Comparison of ENCODE assay signal across 28 cellular contexts in the genomic region with DNA sequence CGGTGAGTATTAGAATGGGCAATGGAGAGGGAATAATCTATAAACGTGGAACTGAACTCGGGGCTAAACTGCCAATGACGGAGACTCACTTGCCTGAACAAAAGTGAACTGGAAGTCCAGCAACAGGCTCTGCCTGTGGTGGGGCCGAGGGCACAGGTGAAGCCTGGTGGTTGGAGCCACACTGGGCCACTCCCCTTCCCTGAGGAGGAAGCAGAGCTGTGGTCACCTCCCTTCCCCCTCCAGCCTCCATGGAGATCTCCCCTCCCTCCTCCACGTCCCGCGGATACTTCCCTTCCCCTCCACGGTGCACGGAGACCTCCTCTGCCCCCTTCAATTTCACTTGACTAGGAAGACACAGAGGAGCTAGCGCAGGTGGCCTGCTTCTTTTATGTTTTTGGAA.
"Had no signal": no experiment of that assay in that cellular context is flagged by ENCODE, and none has a peak within 500 bp of the region (broad histone marks: within the 10 kb centered on the region; RNA-seq: fewer than 3 reads in every experiment).

No MANE protein-coding gene starts in this region.

- H3K27me3 ChIP-seq: breast epithelium, ovary, vagina had no signal

- ATAC-seq: activated naive CD8-positive, alpha-beta T cell treated with anti-CD3 and anti-CD28 coated beads, Interleukin-2, amount 50 U/mL, for 24 hours; esophagus mucosa; gastrocnemius medialis; left ventricle myocardium superior; mucosa of descending colon; psoas muscle; right cardiac atrium; stimulated activated naive CD8-positive, alpha-beta T cell treated with anti-CD3 and anti-CD28 coated beads, Interleukin-15, amount 100 ng/mL, for 72 hours had no signal

- H3K4me3 ChIP-seq: breast epithelium, coronary artery, gastrocnemius medialis, mucosa of descending colon, ovary, psoas muscle, suprapubic skin, transverse colon, vagina had no signal

- DNase-seq: activated CD4-positive, alpha-beta memory T cell treated with anti-CD3 and anti-CD28 coated beads, Interleukin-2, amount 10 ng/mL, durations not matched to agents 7 days and 5 days; activated CD4-positive, alpha-beta T cell treated with anti-CD3 and anti-CD28 coated beads for 48 hours; activated CD4-positive, CD25-positive, alpha-beta regulatory T cell; activated naive CD4-positive, alpha-beta T cell treated with anti-CD3 and anti-CD28 coated beads for 36 hours; activated naive CD8-positive, alpha-beta T cell treated with anti-CD3 and anti-CD28 coated beads, Interleukin-2, amount 50 U/mL, for 24 hours; activated T-cell treated with anti-CD3 and anti-CD28 coated beads, Interleukin-2, amount 50 U/mL, for 24 hours; aorta; effector CD4-positive, alpha-beta T cell; gastrocnemius medialis; head of caudate nucleus; immature natural killer cell; kidney glomerular epithelial cell; left ventricle myocardium superior; mucosa of descending colon; naive B cell; ovary; psoas muscle; right cardiac atrium; stimulated activated naive CD8-positive, alpha-beta T cell treated with anti-CD3 and anti-CD28 coated beads, Interleukin-15, amount 100 ng/mL, for 72 hours; T-helper 2 cell; transverse colon had no signal

- H3K9me3 ChIP-seq: breast epithelium, gastrocnemius medialis, mucosa of descending colon, ovary, psoas muscle, suprapubic skin, transverse colon, vagina had no signal

- H3K27ac ChIP-seq: breast epithelium, coronary artery, gastrocnemius medialis, ovary, psoas muscle, suprapubic skin, transverse colon, vagina had no signal

- H3K9me3 Mint-ChIP-seq: activated CD4-positive, alpha-beta memory T cell treated with anti-CD3 and anti-CD28 coated beads, Interleukin-2, amount 10 ng/mL, durations not matched to agents 7 days and 5 days; activated naive CD4-positive, alpha-beta T cell treated with anti-CD3 and anti-CD28 coated beads for 36 hours; activated naive CD8-positive, alpha-beta T cell treated with anti-CD3 and anti-CD28 coated beads, Interleukin-2, amount 50 U/mL, for 24 hours; activated T-cell treated with anti-CD3 and anti-CD28 coated beads, Interleukin-2, amount 50 U/mL, for 24 hours; immature natural killer cell; memory B cell; naive B cell; neural crest cell; stimulated activated naive CD8-positive, alpha-beta T cell treated with anti-CD3 and anti-CD28 coated beads, Interleukin-15, amount 100 ng/mL, for 72 hours had no signal

- H3K4me1 Mint-ChIP-seq: activated CD4-positive, alpha-beta memory T cell treated with anti-CD3 and anti-CD28 coated beads, Interleukin-2, amount 10 ng/mL, durations not matched to agents 7 days and 5 days; activated naive CD8-positive, alpha-beta T cell treated with anti-CD3 and anti-CD28 coated beads, Interleukin-2, amount 50 U/mL, for 24 hours; immature natural killer cell; stimulated activated naive CD8-positive, alpha-beta T cell treated with anti-CD3 and anti-CD28 coated beads, Interleukin-15, amount 100 ng/mL, for 72 hours had no signal

- H3K36me3 ChIP-seq: breast epithelium, gastrocnemius medialis, ovary, suprapubic skin, transverse colon, vagina had no signal

- H3K4me3 Mint-ChIP-seq: activated CD4-positive, alpha-beta memory T cell treated with anti-CD3 and anti-CD28 coated beads, Interleukin-2, amount 10 ng/mL, durations not matched to agents 7 days and 5 days; activated naive CD4-positive, alpha-beta T cell treated with anti-CD3 and anti-CD28 coated beads for 36 hours; activated naive CD8-positive, alpha-beta T cell treated with anti-CD3 and anti-CD28 coated beads, Interleukin-2, amount 50 U/mL, for 24 hours; activated T-cell treated with anti-CD3 and anti-CD28 coated beads, Interleukin-2, amount 50 U/mL, for 24 hours; immature natural killer cell; memory B cell; neural crest cell; stimulated activated naive CD8-positive, alpha-beta T cell treated with anti-CD3 and anti-CD28 coated beads, Interleukin-15, amount 100 ng/mL, for 72 hours had no signal

- H3K36me3 Mint-ChIP-seq: immature natural killer cell, naive B cell had no signal

- H3K27ac Mint-ChIP-seq: activated CD4-positive, alpha-beta memory T cell treated with anti-CD3 and anti-CD28 coated beads, Interleukin-2, amount 10 ng/mL, durations not matched to agents 7 days and 5 days; activated naive CD4-positive, alpha-beta T cell treated with anti-CD3 and anti-CD28 coated beads for 36 hours; activated naive CD8-positive, alpha-beta T cell treated with anti-CD3 and anti-CD28 coated beads, Interleukin-2, amount 50 U/mL, for 24 hours; activated T-cell treated with anti-CD3 and anti-CD28 coated beads, Interleukin-2, amount 50 U/mL, for 24 hours; immature natural killer cell; memory B cell; naive B cell; stimulated activated naive CD8-positive, alpha-beta T cell treated with anti-CD3 and anti-CD28 coated beads, Interleukin-15, amount 100 ng/mL, for 72 hours had no signal

- H3K4me1 ChIP-seq: breast epithelium, gastrocnemius medialis, psoas muscle, vagina had no signal
